23 cellular contexts compared by ENCODE assay signal in the genomic region with DNA sequence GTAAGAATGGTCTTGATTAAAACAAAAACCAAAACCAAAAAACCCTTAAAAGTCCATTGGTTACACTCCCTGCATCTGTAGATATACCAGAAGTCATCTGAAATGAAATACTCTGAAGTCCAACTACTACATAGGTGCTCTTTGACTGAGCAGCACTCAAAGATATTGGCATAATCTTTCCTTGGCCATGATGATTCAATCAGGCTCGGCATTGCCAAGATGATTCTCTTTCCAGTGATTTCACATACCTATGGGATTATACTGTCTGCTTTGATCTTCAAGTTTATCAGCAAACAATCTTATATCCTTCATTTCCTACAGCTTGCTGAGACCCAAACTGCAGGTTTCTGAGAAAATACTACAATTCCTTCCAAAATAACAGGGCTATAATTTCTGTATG.
"Had no signal": no experiment of that assay in that cellular context is flagged by ENCODE, and none has a peak within 500 bp of the region (broad histone marks: within the 10 kb centered on the region; RNA-seq: fewer than 3 reads in every experiment).

No MANE protein-coding gene starts in this region.

- H3K36me3 ChIP-seq: brain microvascular endothelial cell had no signal

- ATAC-seq: activated T-cell treated with anti-CD3 and anti-CD28 coated beads, Interleukin-2, amount 50 U/mL, for 4 hours; K562; T-cell had no signal

- H3K27me3 ChIP-seq: brain microvascular endothelial cell had no signal

- H3K27ac ChIP-seq: brain microvascular endothelial cell had no signal

- DNase-seq: activated B cell treated with CpG ODN at 0.5 μM for 24 hours; activated CD4-positive, alpha-beta memory T cell treated with anti-CD3 and anti-CD28 coated beads for 36 hours; activated CD4-positive, alpha-beta T cell treated with anti-CD3 and anti-CD28 coated beads, Interleukin-2, amount 10 ng/mL, durations not matched to agents 7 days and 5 days; activated CD8-positive, alpha-beta memory T cell treated with anti-CD3 and anti-CD28 coated beads for 24 hours; activated effector memory CD4-positive, alpha-beta T cell treated with anti-CD3 and anti-CD28 coated beads, Interleukin-2, amount 50 U/mL, for 16 hours; activated naive CD4-positive, alpha-beta T cell treated with anti-CD3 and anti-CD28 coated beads for 36 hours; activated T-cell treated with anti-CD3 and anti-CD28 coated beads, Interleukin-2, amount 50 U/mL, for 4 hours; brain microvascular endothelial cell; caudate nucleus; Karpas-422; MV-4-11; NCI-H1105; NCI-H1436; NCI-H187; NCI-H2081; NCI-H446 treated with DMSO at 0.1 percent for 48 hours; NCI-H524 treated with DMSO at 0.1 percent for 48 hours; NCI-H748 treated with DMSO at 0.1 percent for 48 hours; SIG-M5; T-cell; T-helper 2 cell; T1000 had no signal

- H3K4me3 ChIP-seq: K562 had no signal
